Comparison of ENCODE assay signal across 9 cellular contexts in the genomic region with DNA sequence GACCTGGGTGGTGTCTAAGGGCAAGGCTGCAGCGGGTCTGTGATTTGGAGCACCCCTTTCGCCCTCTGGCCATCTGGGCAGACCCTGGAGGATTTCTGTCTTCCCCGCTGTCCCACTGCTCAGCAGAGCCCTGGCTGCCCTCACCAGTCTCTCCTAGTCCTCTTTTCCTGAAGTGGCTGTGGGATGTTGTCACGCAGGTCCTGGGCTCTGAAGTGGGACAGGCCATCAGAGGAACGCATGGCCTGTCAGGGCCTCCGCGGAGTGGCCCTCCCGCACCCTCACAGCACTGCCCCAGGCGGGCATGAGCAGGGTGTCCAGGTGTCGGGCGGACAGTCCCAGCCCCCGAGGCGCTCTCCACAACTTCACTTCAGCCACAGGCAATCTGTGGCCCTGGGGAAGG. TPM values are rescaled to one million over a fixed set of nuclear protein-coding genes. Genes with fewer than 3 reads are reported as not detected.
DNase-seq lines count a peak whose midpoint lies in the region; ATAC-seq, FAIRE-seq and TF ChIP-seq lines count a peak whose summit lies in the region.
"Had no signal": no experiment of that assay in that cellular context is flagged by ENCODE, and none has a peak within 500 bp of the region (broad histone marks: within the 10 kb centered on the region; RNA-seq: fewer than 3 reads in every experiment).

No MANE protein-coding gene starts in this region.

- ATAC-seq in HG03108 (IDR thresholded peaks at IDR 0.05; ENCODE audit: unreplicated experiment) (no peak), GM19023 (IDR thresholded peaks at IDR 0.05; ENCODE audit: unreplicated experiment) (no peak)

- H3K27me3 Mint-ChIP-seq in CD8-positive, alpha-beta memory T cell: no peaks in the 10 kb centered on the region
- peaks cover 41% of the 10 kb centered on the region for H3K27me3 Mint-ChIP-seq in dendritic cell treated with granulocyte-macrophage colony-stimulating factor and Interleukin-4, amounts not matched to agents 40 ng/mL and 50 ng/mL, for 4 days
- H3K27me3 Mint-ChIP-seq in neural progenitor cell (ENCODE audit: insufficient read depth, low read depth): peaks cover 16% of the 10 kb centered on the region

- no peaks in the 10 kb centered on the region for H3K27me3 ChIP-seq in CD8-positive, alpha-beta memory T cell (ENCODE audit: insufficient read depth, low read length, poor library complexity, severe bottlenecking)
- H3K27me3 ChIP-seq in neural progenitor cell: peaks cover 13% of the 10 kb centered on the region

- no peaks in the 10 kb centered on the region for H3K9me3 Mint-ChIP-seq in CD8-positive, alpha-beta memory T cell
- peaks cover 7% of the 10 kb centered on the region for H3K9me3 Mint-ChIP-seq in dendritic cell treated with granulocyte-macrophage colony-stimulating factor and Interleukin-4, amounts not matched to agents 40 ng/mL and 50 ng/mL, for 4 days
- peaks cover 12% of the 10 kb centered on the region for H3K9me3 Mint-ChIP-seq in neural progenitor cell

- H3K4me3 ChIP-seq in CD8-positive, alpha-beta memory T cell (ENCODE audit: low read length): no peak overlapping the region
- H3K4me3 ChIP-seq in neural progenitor cell: no peak overlapping the region

- H3K4me1 ChIP-seq in CD8-positive, alpha-beta memory T cell (ENCODE audit: insufficient read depth, low read length): peaks cover 35% of the 10 kb centered on the region
- H3K4me1 ChIP-seq in neural progenitor cell: peaks cover 6% of the 10 kb centered on the region

- peaks cover 3% of the 10 kb centered on the region for H3K36me3 ChIP-seq in CD8-positive, alpha-beta memory T cell (ENCODE audit: insufficient read depth, low read length)
- H3K36me3 ChIP-seq in KOPT-K1 (ENCODE audit: insufficient read depth, low read length): peaks cover 32% of the 10 kb centered on the region
- no peaks in the 10 kb centered on the region for H3K36me3 ChIP-seq in neural progenitor cell

- no peak overlapping the region for H3K27ac ChIP-seq in CD8-positive, alpha-beta memory T cell (ENCODE audit: low read depth, low read length)
- H3K27ac ChIP-seq in KOPT-K1 (ENCODE audit: low read depth, low read length, poor library complexity, severe bottlenecking) (peak overlapping the region; percentile 91), neural progenitor cell (no peak overlapping the region)

- H3K9ac ChIP-seq in neural progenitor cell: no peak overlapping the region

- peak overlapping the region; percentile 80 for H3K4me2 ChIP-seq in neural progenitor cell

- H2AFZ ChIP-seq in neural progenitor cell (replicated peaks): no peak overlapping the region

- peak overlapping the region; percentile 82 to 93 (median 87) for H3K4me3 Mint-ChIP-seq in CD8-positive, alpha-beta memory T cell
- peak overlapping the region; percentile 81 for H3K4me3 Mint-ChIP-seq in dendritic cell treated with granulocyte-macrophage colony-stimulating factor and Interleukin-4, amounts not matched to agents 40 ng/mL and 50 ng/mL, for 4 days
- peak overlapping the region; percentile 88 for H3K4me3 Mint-ChIP-seq in neural progenitor cell

- no peak for TF ChIP-seq CTCF in neural progenitor cell (IDR thresholded peaks at IDR 0.05)

- no peaks in the 10 kb centered on the region for H4K20me1 ChIP-seq in neural progenitor cell (ENCODE audit: low read depth)

- H3K36me3 Mint-ChIP-seq in CD8-positive, alpha-beta memory T cell: peaks cover 4 to 26% (median 7%) of the 10 kb centered on the region in 3 donors
- peaks cover 41% of the 10 kb centered on the region for H3K36me3 Mint-ChIP-seq in dendritic cell treated with granulocyte-macrophage colony-stimulating factor and Interleukin-4, amounts not matched to agents 40 ng/mL and 50 ng/mL, for 4 days (ENCODE audit: low read depth)
- peaks cover 20% of the 10 kb centered on the region for H3K36me3 Mint-ChIP-seq in neural progenitor cell

- no peak for FAIRE-seq in GM19239 (lab: Jason Lieb, UNC)

- intact Hi-C loops in dendritic cell treated with granulocyte-macrophage colony-stimulating factor and Interleukin-4, amounts not matched to agents 40 ng/mL and 50 ng/mL, for 4 days (cut with micrococcal nuclease): loop anchor here (5.0 kb wide), 1 partner anchor 88 kb away; no protein-coding TSS in a partner anchor

- peak overlapping the region in 7 of 8 donors; percentile 79 to 92 (median 87) for H3K27ac Mint-ChIP-seq in CD8-positive, alpha-beta memory T cell
- H3K27ac Mint-ChIP-seq in dendritic cell treated with granulocyte-macrophage colony-stimulating factor and Interleukin-4, amounts not matched to agents 40 ng/mL and 50 ng/mL, for 4 days: peak overlapping the region; percentile 89
- H3K27ac Mint-ChIP-seq in neural progenitor cell: no peak overlapping the region

- POLR2A ChIA-PET in CD8-positive, alpha-beta memory T cell (lab: Charles Lee): interaction anchor here (1.7 kb wide), 1 partner anchor 28 kb away, joined by 4 read pairs; a partner anchor contains a TSS

- DNase-seq in CD8-positive, alpha-beta memory T cell: no peak
- DNase-seq in neural progenitor cell (ENCODE audit: low spot score): no peak
- no peak for DNase-seq in GM19239 (ENCODE audit: insufficient read length, low spot score)
- no peak for DNase-seq in NCI-H1694 (lab: John Stamatoyannopoulos, UW)
- DNase-seq: NCI-H1436 treated with DMSO at 0.1 percent for 48 hours had no signal

- CTCF ChIA-PET in CD8-positive, alpha-beta memory T cell (lab: Charles Lee): no interaction called here

- H3K9me3 ChIP-seq in CD8-positive, alpha-beta memory T cell (ENCODE audit: low read length): no peaks in the 10 kb centered on the region
- no peaks in the 10 kb centered on the region for H3K9me3 ChIP-seq in KOPT-K1 (ENCODE audit: insufficient read depth, low read length, poor library complexity, severe bottlenecking)
- no peaks in the 10 kb centered on the region for H3K9me3 ChIP-seq in neural progenitor cell (ENCODE audit: low read depth)

- peaks cover 18% of the 10 kb centered on the region for H3K79me2 ChIP-seq in neural progenitor cell (ENCODE audit: low read depth)

- H3F3A ChIP-seq in neural progenitor cell (ENCODE audit: low read depth): no peaks in the 10 kb centered on the region

- H3K4me1 Mint-ChIP-seq in CD8-positive, alpha-beta memory T cell: peaks cover 47 to 69% (median 69%) of the 10 kb centered on the region in 3 donors
- H3K4me1 Mint-ChIP-seq in dendritic cell treated with granulocyte-macrophage colony-stimulating factor and Interleukin-4, amounts not matched to agents 40 ng/mL and 50 ng/mL, for 4 days (ENCODE audit: low read depth): peaks cover 47% of the 10 kb centered on the region
- H3K4me1 Mint-ChIP-seq in neural progenitor cell: peaks cover 21% of the 10 kb centered on the region

RNA-seq across cellular contexts. Expression of a gene that starts 1.1 kb away (rescaled TPM):
- 10 to 100 TPM; 32.3 to 33.5 TPM for total RNA-seq in CD8-positive, alpha-beta memory T cell
- 22.9 TPM for polyA plus RNA-seq in CD8-positive, alpha-beta memory T cell
- total RNA-seq in neural progenitor cell (ENCODE audit: low replicate concordance): 11.1 and 15.3 TPM in 2 replicates

RNA-seq across cellular contexts. Expression of a gene that starts 28.4 kb away (rescaled TPM):
- total RNA-seq in CD8-positive, alpha-beta memory T cell: 10 to 100 TPM; 37.3 to 39.6 TPM
- polyA plus RNA-seq in CD8-positive, alpha-beta memory T cell: 32.5 TPM
- 55.3 and 79.8 TPM in 2 replicates for total RNA-seq in neural progenitor cell (ENCODE audit: low replicate concordance)
